In the genomic region with DNA sequence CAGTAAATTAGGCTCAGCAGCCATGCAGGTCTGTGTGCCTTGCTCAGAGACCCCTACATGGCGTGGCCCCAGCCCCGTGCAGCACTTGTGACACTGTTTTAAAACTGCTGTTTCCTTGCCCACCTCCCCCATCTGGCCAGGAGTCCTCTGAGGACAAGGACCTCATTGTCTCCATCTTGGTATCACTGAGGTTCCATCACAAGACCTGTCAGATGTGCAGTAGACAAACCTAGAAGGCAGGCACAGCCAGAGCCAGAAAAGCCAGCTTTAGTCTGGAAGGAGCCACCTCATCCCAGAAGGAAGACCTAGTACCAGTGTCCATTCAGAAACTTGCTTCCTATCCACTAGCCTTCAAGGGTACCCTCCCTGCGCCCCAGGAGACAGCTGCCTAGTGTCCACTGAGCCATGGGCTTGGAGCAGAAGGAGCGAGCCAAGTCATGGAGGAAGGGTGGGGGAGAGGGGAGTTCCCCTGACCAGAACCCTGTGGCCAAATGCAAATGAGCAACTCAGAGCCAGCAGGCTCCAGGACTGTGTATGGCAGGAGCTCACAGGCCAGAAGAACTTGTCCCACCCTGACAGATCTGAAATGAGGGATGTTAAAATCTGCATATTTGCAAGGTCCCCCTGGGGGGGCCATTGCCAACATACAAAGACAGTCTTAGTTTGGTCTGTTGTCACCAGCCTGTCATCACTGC, we compare ENCODE assay signal across 1 cellular context.
TF ChIP-seq lines count a peak whose summit lies in the region.

No MANE protein-coding gene starts in this region.

TF ChIP-seq in K562, 482 proteins besides CTCF, POLR2A, EP300 and RAD21 (continued from another document):
- TF ChIP-seq, protein P1, sequence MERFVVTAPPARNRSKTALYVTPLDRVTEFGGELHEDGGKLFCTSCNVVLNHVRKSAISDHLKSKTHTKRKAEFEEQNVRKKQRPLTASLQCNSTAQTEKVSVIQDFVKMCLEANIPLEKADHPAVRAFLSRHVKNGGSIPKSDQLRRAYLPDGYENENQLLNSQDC (CRISPR knock-in tag; IDR thresholded peaks at IDR 0.05) = no peak
- TF ChIP-seq DIDO1 (tag; IDR thresholded peaks at IDR 0.05; ENCODE audit: low read depth) (no peak), TEAD4 (IDR thresholded peaks at IDR 0.05; ENCODE audit: low read length) (no peak), TEAD4 (CRISPR knock-in tag; IDR thresholded peaks at IDR 0.05; ENCODE audit: borderline replicate concordance) (no peak)
